25 cellular contexts compared by ENCODE assay signal in the genomic region with DNA sequence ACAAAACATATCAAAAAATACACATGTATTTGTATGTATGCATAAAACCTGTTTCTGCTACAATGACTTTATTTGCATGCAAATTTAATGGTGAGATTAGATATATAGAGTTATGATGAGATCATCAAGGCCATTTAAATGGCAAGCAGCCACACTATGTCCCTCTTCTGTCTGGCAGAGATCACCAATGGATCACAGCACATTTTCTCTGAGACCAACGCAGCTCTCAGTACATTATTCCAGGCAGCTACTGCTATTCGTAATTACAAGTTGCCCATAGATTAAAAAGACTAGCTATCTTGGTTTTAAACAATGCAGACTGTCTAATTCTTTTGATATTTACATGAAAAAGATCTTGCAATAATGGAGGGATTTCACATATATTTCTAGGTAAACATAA.
"Had no signal": no experiment of that assay in that cellular context is flagged by ENCODE, and none has a peak within 500 bp of the region (broad histone marks: within the 10 kb centered on the region; RNA-seq: fewer than 3 reads in every experiment).

No MANE protein-coding gene starts in this region.

- ATAC-seq: activated CD8-positive, alpha-beta T cell treated with anti-CD3 and anti-CD28 coated beads for 36 hours; activated T-cell treated with anti-CD3 and anti-CD28 coated beads, Interleukin-2, amount 50 U/mL, for 4 hours; activated T-helper 17 cell treated with anti-CD3 and anti-CD28 coated beads, Interleukin-2, amount 50 U/mL, for 72 hours; esophagus mucosa; foreskin keratinocyte; left lobe of liver; stimulated activated naive CD8-positive, alpha-beta T cell treated with anti-CD3 and anti-CD28 coated beads, Interleukin-15, Interleukin-2, amounts not matched to agents 100 U/mL and 50 U/mL, for 24 hours had no signal

- H3K4me1 ChIP-seq: foreskin keratinocyte, upper lobe of left lung had no signal

- H3K4me3 ChIP-seq: lung, thoracic aorta, upper lobe of left lung had no signal

- H3K9me3 ChIP-seq: neutrophil, thoracic aorta, upper lobe of left lung had no signal

- H3K27me3 ChIP-seq: brain microvascular endothelial cell, foreskin keratinocyte, neutrophil, upper lobe of left lung had no signal

- DNase-seq: activated CD4-positive, alpha-beta T cell treated with anti-CD3 and anti-CD28 coated beads for 1 hour; activated CD4-positive, alpha-beta T cell treated with anti-CD3 and anti-CD28 coated beads, Interleukin-2, amount 10 ng/mL, durations not matched to agents 7 days and 5 days; activated CD8-positive, alpha-beta T cell treated with anti-CD3 and anti-CD28 coated beads for 36 hours; activated gamma-delta T cell treated with Interleukin-2 at 50 U/mL for 16 hours; activated naive CD4-positive, alpha-beta T cell treated with anti-CD3 and anti-CD28 coated beads, Interleukin-2, amount 50 U/mL, for 16 hours; activated T-cell treated with anti-CD3 and anti-CD28 coated beads, Interleukin-2, amount 50 U/mL, for 4 hours; amniotic stem cell; central memory CD4-positive, alpha-beta T cell; endodermal cell; kidney glomerular epithelial cell; naive B cell; nephron progenitor cell; stimulated activated CD4-positive, alpha-beta T cell treated with anti-CD3 and anti-CD28 coated beads, Interleukin-15, amount 100 ng/mL, for 24 hours; stimulated activated naive CD8-positive, alpha-beta T cell treated with anti-CD3 and anti-CD28 coated beads, Interleukin-15, Interleukin-2, amounts not matched to agents 100 U/mL and 50 U/mL, for 24 hours; SW 1271; T-helper 2 cell; upper lobe of left lung had no signal

- H3K36me3 ChIP-seq: brain microvascular endothelial cell, neutrophil, thoracic aorta, upper lobe of left lung had no signal

- H3K27ac ChIP-seq: brain microvascular endothelial cell, foreskin keratinocyte, neutrophil, thoracic aorta, upper lobe of left lung had no signal
